10 cellular contexts compared by ENCODE assay signal in genomic region chr9:127936347-127936852, GRCh38. TPM values are rescaled to one million over a fixed set of nuclear protein-coding genes. Genes with fewer than 3 reads are reported as not detected.
DNase-seq lines count a peak whose midpoint lies in the region; ATAC-seq and TF ChIP-seq lines count a peak whose summit lies in the region.
"Had no signal": no experiment of that assay in that cellular context is flagged by ENCODE, and none has a peak within 500 bp of the region (broad histone marks: within the 10 kb centered on the region; RNA-seq: fewer than 3 reads in every experiment).

No MANE protein-coding gene starts in this region.

- no peaks in the 10 kb centered on the region for H3K9me3 Mint-ChIP-seq in T-helper 2 cell treated with Interferon-gamma antibody and Interleukin-4, amounts not matched to agents 5 μg/mL and 100 μg/mL, for 36 hours
- no peaks in the 10 kb centered on the region for H3K9me3 Mint-ChIP-seq in T-cell

- H3K4me2 ChIP-seq in fibroblast of lung (ENCODE audit: extremely low read depth, insufficient read depth, low read length) = peak overlapping the region; percentile 95

- H3K4me1 ChIP-seq in fibroblast of lung (ENCODE audit: control insufficient read depth, extremely low read depth, insufficient read depth, low read length) = peaks cover 20% of the 10 kb centered on the region
- peaks cover 20 to 64% (median 43%) of the 10 kb centered on the region in 6 donors for H3K4me1 ChIP-seq in spleen

- peaks cover 30% of the 10 kb centered on the region for H3K79me2 ChIP-seq in fibroblast of lung (ENCODE audit: control insufficient read depth, insufficient read depth, low read length)

- no peaks in the 10 kb centered on the region for H4K20me1 ChIP-seq in fibroblast of lung (ENCODE audit: control insufficient read depth, extremely low read depth, insufficient read depth, low read length)

- ATAC-seq in T-cell (replicated peaks in 1 of 4) = no peak
- ATAC-seq in GM18873 (IDR thresholded peaks at IDR 0.05; ENCODE audit: low FRiP score, unreplicated experiment) = no peak

- H3K9me3 ChIP-seq in fibroblast of lung (ENCODE audit: control insufficient read depth, insufficient read depth, low read depth, low read length) = no peaks in the 10 kb centered on the region
- H3K9me3 ChIP-seq in spleen = no peaks in the 10 kb centered on the region

- peak overlapping the region; percentile 95 for H3K4me3 Mint-ChIP-seq in T-helper 2 cell treated with Interferon-gamma antibody and Interleukin-4, amounts not matched to agents 5 μg/mL and 100 μg/mL, for 36 hours
- H3K4me3 Mint-ChIP-seq in T-cell = peak overlapping the region; percentile 82 to 87 (median 86)

- H3K27me3 ChIP-seq in fibroblast of lung (ENCODE audit: control insufficient read depth, insufficient read depth, low read length) = no peaks in the 10 kb centered on the region
- peaks cover 0 to 2% (median 0%) of the 10 kb centered on the region in 7 donors for H3K27me3 ChIP-seq in spleen (replicated peaks in 1 of 7)

- TF ChIP-seq POLR2A in spleen (IDR thresholded peaks at IDR 0.05) = no peak
- no peak for TF ChIP-seq POLR2A in erythroblast (IDR thresholded peaks at IDR 0.05; ENCODE audit: low read length)

- TF ChIP-seq CTCF in fibroblast of lung (conservative IDR thresholded peaks at IDR 0.05 in 1 of 2, IDR thresholded peaks at IDR 0.05 in 1 of 2; ENCODE audit: low read depth in 1 of 2, low read length in 2 of 2) = no peak
- no peak for TF ChIP-seq CTCF in spleen (IDR thresholded peaks at IDR 0.05 in 8 of 11, conservative IDR thresholded peaks at IDR 0.05 in 3 of 11)

- H3K4me3 ChIP-seq in fibroblast of lung (replicated peaks in 1 of 4; ENCODE audit: control extremely low read depth in 1 of 4, insufficient read depth in 1 of 4, low read depth in 3 of 4, low read length in 4 of 4) (peak overlapping the region; percentile 68 to 93 (median 77)), spleen (peak overlapping the region in 6 of 8 donors; percentile 61 to 92 (median 65))

- peaks cover 4% of the 10 kb centered on the region for H3K27me3 Mint-ChIP-seq in T-helper 2 cell treated with Interferon-gamma antibody and Interleukin-4, amounts not matched to agents 5 μg/mL and 100 μg/mL, for 36 hours (ENCODE audit: low read depth)
- H3K27me3 Mint-ChIP-seq in T-cell = peaks cover 0 to 3% of the 10 kb centered on the region in 2 donors

- no peak overlapping the region for H3K9ac ChIP-seq in fibroblast of lung (ENCODE audit: insufficient read depth, low read length)

- WGBS in spleen, 5 donors = 68 to 80% (median 69%) methylated on average over 13 to 14 of the region's 14 CpGs

- no peak for DNase-seq in T-helper 2 cell treated with Interferon-gamma antibody and Interleukin-4, amounts not matched to agents 5 μg/mL and 100 μg/mL, for 36 hours (ENCODE audit: low spot score)
- DNase-seq in T-helper 2 cell (no peak), T-cell (no peak), fibroblast of lung (ENCODE audit: low read depth in 2 of 2) (no peak), spleen (no peak), NCI-H2107 treated with DMSO at 0.1 percent for 48 hours (lab: John Stamatoyannopoulos, UW; ENCODE audit: unreplicated experiment) (no peak), erythroblast (lab: John Stamatoyannopoulos, UW) (no peak)
- DNase-seq: ACHN, retina had no signal

- intact Hi-C loops in spleen (cut with DNase I; ENCODE audit: low total_unique reads) = no loop called here

- H3K4me1 Mint-ChIP-seq in T-helper 2 cell treated with Interferon-gamma antibody and Interleukin-4, amounts not matched to agents 5 μg/mL and 100 μg/mL, for 36 hours (ENCODE audit: low read depth) = peaks cover 44% of the 10 kb centered on the region
- H3K4me1 Mint-ChIP-seq in T-cell = peaks cover 46 to 60% (median 58%) of the 10 kb centered on the region in 3 donors

- CTCF ChIA-PET in T-cell (lab: Charles Lee) = no interaction called here

- POLR2A ChIA-PET in T-cell (lab: Charles Lee) = no interaction called here

- H3K36me3 ChIP-seq in fibroblast of lung (ENCODE audit: control insufficient read depth, insufficient read depth, low read length) (peaks cover 5% of the 10 kb centered on the region), spleen (peaks cover 0 to 42% (median under 1%) of the 10 kb centered on the region in 6 donors)

- peak overlapping the region; percentile 87 for H3K27ac Mint-ChIP-seq in T-helper 2 cell treated with Interferon-gamma antibody and Interleukin-4, amounts not matched to agents 5 μg/mL and 100 μg/mL, for 36 hours
- H3K27ac Mint-ChIP-seq in T-cell = peak overlapping the region; percentile 88 to 93

- H3K27ac ChIP-seq in fibroblast of lung (ENCODE audit: insufficient read depth, low read length) (peak overlapping the region; percentile 74), spleen (peak overlapping the region in 1 of 8 donors; percentile 84)

- H2AFZ ChIP-seq in fibroblast of lung (ENCODE audit: low read length) = no peak overlapping the region

- peaks cover 62% of the 10 kb centered on the region for H3K36me3 Mint-ChIP-seq in T-helper 2 cell treated with Interferon-gamma antibody and Interleukin-4, amounts not matched to agents 5 μg/mL and 100 μg/mL, for 36 hours (ENCODE audit: low read depth)
- H3K36me3 Mint-ChIP-seq in T-cell = peaks cover 13% of the 10 kb centered on the region

RNA-seq across cellular contexts. Expression of gene DPM2, which starts 1.3 kb away (rescaled TPM):
- total RNA-seq in T-cell = 10 to 100 TPM; 32.3 to 66.5 (median 60.5) TPM
- 8.5 and 11.7 TPM in 2 replicates for total RNA-seq in fibroblast of lung
- 24.1 and 36.2 TPM in 2 replicates for polyA plus RNA-seq in fibroblast of lung
- 33.2 and 44.8 TPM in 2 replicates for polyA plus RNA-seq in fibroblast of lung (2012)
- 67.0 and 102 TPM in 2 replicates for polyA minus RNA-seq in fibroblast of lung (ENCODE audit: low replicate concordance)
- 10 to 100 TPM; 19.5 to 31.3 (median 25.2) TPM for total RNA-seq in spleen
- polyA plus RNA-seq in spleen = 10 to 100 TPM; 23.6 to 33.8 (median 28.1) TPM

RNA-seq across cellular contexts. Expression of gene PIP5KL1, which starts 5.8 kb away (rescaled TPM):
- 1 to 10 TPM in 4 of 5 donors, under 1 TPM in 1; 0.99 to 5.6 (median 2.6) TPM for total RNA-seq in T-cell
- total RNA-seq in fibroblast of lung = 0.77 and 2.5 TPM in 2 replicates
- 0.84 and 1.9 TPM in 2 replicates for polyA plus RNA-seq in fibroblast of lung
- polyA plus RNA-seq in fibroblast of lung (2012) = 2.0 and 3.6 TPM in 2 replicates
- polyA minus RNA-seq in fibroblast of lung (ENCODE audit: low replicate concordance) = 2.9 TPM in 1 of 2 replicates, not detected in the other
- total RNA-seq in spleen = 1 to 10 TPM in 2 of 7 donors, under 1 TPM in 3, not detected in 2; 0.46 to 3.6 (median 0.94) TPM
- under 1 TPM; 0.13 to 0.51 (median 0.42) TPM for polyA plus RNA-seq in spleen

RNA-seq across cellular contexts. Expression of gene ST6GALNAC4, which starts 19.6 kb away (rescaled TPM):
- total RNA-seq in T-cell (10 to 100 TPM; 24.9 to 40.7 (median 35.1) TPM), fibroblast of lung (28.1 and 32.6 TPM in 2 replicates), spleen (10 to 100 TPM; 48.6 to 92.8 (median 65.8) TPM)
- polyA plus RNA-seq in fibroblast of lung (16.4 and 18.4 TPM in 2 replicates), spleen (10 to 100 TPM; 16.0 to 36.7 (median 19.5) TPM)
- polyA plus RNA-seq in fibroblast of lung (2012) = 24.3 and 33.4 TPM in 2 replicates
- 33.5 and 37.8 TPM in 2 replicates for polyA minus RNA-seq in fibroblast of lung (ENCODE audit: low replicate concordance)

RNA-seq across cellular contexts. Expression of gene ST6GALNAC6, which starts 37.0 kb away (rescaled TPM):
- 100 to 1,000 TPM in 2 of 5 donors, 10 to 100 TPM in 3; 73.0 to 123 (median 86.3) TPM for total RNA-seq in T-cell
- 60.9 and 69.5 TPM in 2 replicates for total RNA-seq in fibroblast of lung
- 53.3 and 56.0 TPM in 2 replicates for polyA plus RNA-seq in fibroblast of lung
- polyA plus RNA-seq in fibroblast of lung (2012) = 74.8 and 76.3 TPM in 2 replicates
- polyA minus RNA-seq in fibroblast of lung (ENCODE audit: low replicate concordance) = 129 and 139 TPM in 2 replicates
- total RNA-seq in spleen = 100 to 1,000 TPM in 1 of 7 donors, 10 to 100 TPM in 6; 62.5 to 118 (median 75.9) TPM
- polyA plus RNA-seq in spleen = 10 to 100 TPM; 29.0 to 68.0 (median 31.7) TPM

RNA-seq across cellular contexts. Expression of gene EEIG1, which starts 44.4 kb away (rescaled TPM):
- total RNA-seq in T-cell (100 to 1,000 TPM; 351 to 746 (median 698) TPM), fibroblast of lung (7.2 and 13.2 TPM in 2 replicates), spleen (100 to 1,000 TPM in 1 of 7 donors, 10 to 100 TPM in 6; 27.3 to 102 (median 72.8) TPM)
- polyA plus RNA-seq in fibroblast of lung (12.8 and 21.4 TPM in 2 replicates), spleen (10 to 100 TPM; 28.6 to 39.6 (median 29.0) TPM)
- polyA plus RNA-seq in fibroblast of lung (2012) = 18.2 and 20.9 TPM in 2 replicates
- polyA minus RNA-seq in fibroblast of lung (ENCODE audit: low replicate concordance) = 14.9 and 16.2 TPM in 2 replicates
